ENCODE assay signal across 17 cellular contexts in the genomic region with DNA sequence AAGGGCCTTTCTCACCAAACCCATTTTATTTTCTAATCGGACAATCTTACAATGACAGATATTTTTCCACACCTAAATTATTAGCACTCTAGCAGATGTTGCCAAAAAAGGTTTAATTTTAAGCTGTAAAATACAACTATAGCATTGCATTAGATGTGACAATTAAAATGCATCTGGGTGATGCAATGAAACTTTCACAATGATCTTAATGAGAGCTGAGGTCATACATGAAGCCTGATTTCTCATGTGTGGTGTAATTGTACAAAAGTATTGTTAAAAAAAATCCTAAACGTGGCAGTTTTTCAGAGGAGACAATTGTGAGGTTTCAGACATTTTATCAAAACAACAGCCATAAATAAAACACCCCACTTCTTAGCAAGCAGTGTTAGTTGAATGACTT.
DNase-seq lines count a peak whose midpoint lies in the region; ATAC-seq and TF ChIP-seq lines count a peak whose summit lies in the region.
"Had no signal": no experiment of that assay in that cellular context is flagged by ENCODE, and none has a peak within 500 bp of the region (broad histone marks: within the 10 kb centered on the region; RNA-seq: fewer than 3 reads in every experiment).

No MANE protein-coding gene starts in this region.

- intact Hi-C loops in cardiac septum (cut with DNase I), result no loop called here

- no peak for ATAC-seq in activated T-cell treated with anti-CD3 and anti-CD28 coated beads, Interleukin-2, amount 50 U/mL, for 4 hours
- ATAC-seq in RWPE2 (ENCODE audit: low read depth) (no peak), HG03565 (IDR thresholded peaks at IDR 0.05; ENCODE audit: unreplicated experiment) (no peak), GM19324 (IDR thresholded peaks at IDR 0.05; ENCODE audit: low FRiP score, unreplicated experiment) (no peak)
- ATAC-seq: activated CD8-positive, alpha-beta memory T cell treated with anti-CD3 and anti-CD28 coated beads, Interleukin-2, amount 10 ng/mL, durations not matched to agents 7 days and 5 days had no signal

- H3K79me2 ChIP-seq in smooth muscle cell (ENCODE audit: low read depth), result no peaks in the 10 kb centered on the region

- H4K20me1 ChIP-seq in smooth muscle cell (ENCODE audit: low read depth), result no peaks in the 10 kb centered on the region

- TF ChIP-seq CTCF in RWPE2 (IDR thresholded peaks at IDR 0.05; ENCODE audit: poor library complexity, severe bottlenecking) (no peak), fibroblast of mammary gland (conservative IDR thresholded peaks at IDR 0.05; ENCODE audit: control insufficient read depth, insufficient read depth, low read depth, low read length) (no peak), smooth muscle cell (IDR thresholded peaks at IDR 0.05; ENCODE audit: borderline replicate concordance, insufficient read depth, poor library complexity, severe bottlenecking) (no peak)

- H3F3A ChIP-seq in smooth muscle cell (ENCODE audit: low read depth), result peaks cover 13% of the 10 kb centered on the region

- DNase-seq in activated T-cell treated with anti-CD3 and anti-CD28 coated beads, Interleukin-2, amount 50 U/mL, for 24 hours, result no peak
- no peak for DNase-seq in activated T-cell treated with anti-CD3 and anti-CD28 coated beads, Interleukin-2, amount 50 U/mL, for 4 hours
- DNase-seq in RWPE2 (ENCODE audit: low spot score), result no peak
- DNase-seq in fibroblast of mammary gland (ENCODE audit: low read depth), result peak; percentile 82
- no peak for DNase-seq in smooth muscle cell (lab: John Stamatoyannopoulos, UW; ENCODE audit: unreplicated experiment)
- no peak for DNase-seq in cardiac septum (ENCODE audit: low spot score)
- DNase-seq: activated CD4-positive, CD25-positive, alpha-beta regulatory T cell; activated CD8-positive, alpha-beta memory T cell treated with anti-CD3 and anti-CD28 coated beads, Interleukin-2, amount 10 ng/mL, durations not matched to agents 7 days and 5 days; activated gamma-delta T cell; COR-L47; dermis blood vessel endothelial cell; retina; SIG-M5; stomach had no signal

- peak overlapping the region; percentile 66 for H3K27ac Mint-ChIP-seq in activated T-cell treated with anti-CD3 and anti-CD28 coated beads, Interleukin-2, amount 50 U/mL, for 24 hours
- H3K27ac Mint-ChIP-seq: activated CD8-positive, alpha-beta memory T cell treated with anti-CD3 and anti-CD28 coated beads, Interleukin-2, amount 10 ng/mL, durations not matched to agents 7 days and 5 days had no signal

- H3K4me3 Mint-ChIP-seq in activated T-cell treated with anti-CD3 and anti-CD28 coated beads, Interleukin-2, amount 50 U/mL, for 24 hours, result no peak overlapping the region
- no peak overlapping the region for H3K4me3 Mint-ChIP-seq in activated T-cell treated with anti-CD3 and anti-CD28 coated beads, Interleukin-2, amount 50 U/mL, for 4 hours
- H3K4me3 Mint-ChIP-seq: activated CD8-positive, alpha-beta memory T cell treated with anti-CD3 and anti-CD28 coated beads, Interleukin-2, amount 10 ng/mL, durations not matched to agents 7 days and 5 days; neural crest cell had no signal

- H3K9me3 Mint-ChIP-seq in activated T-cell treated with anti-CD3 and anti-CD28 coated beads, Interleukin-2, amount 50 U/mL, for 24 hours, result peaks cover 5% of the 10 kb centered on the region
- H3K9me3 Mint-ChIP-seq in activated T-cell treated with anti-CD3 and anti-CD28 coated beads, Interleukin-2, amount 50 U/mL, for 4 hours, result peaks cover 7% of the 10 kb centered on the region

- H3K27ac ChIP-seq in RWPE2 (ENCODE audit: poor library complexity, severe bottlenecking) (peak overlapping the region; percentile 75), smooth muscle cell (ENCODE audit: low read depth) (peak overlapping the region; percentile 92)
- H3K27ac ChIP-seq: stomach had no signal

- H3K4me1 ChIP-seq in RWPE2 (ENCODE audit: insufficient read depth, poor library complexity, severe bottlenecking) (peaks cover 27% of the 10 kb centered on the region), smooth muscle cell (ENCODE audit: low read depth) (peaks cover under 1% of the 10 kb centered on the region)

- no peak overlapping the region for H2AFZ ChIP-seq in smooth muscle cell (ENCODE audit: low read depth)

- H3K36me3 ChIP-seq in RWPE2 (ENCODE audit: low read depth) (no peaks in the 10 kb centered on the region), smooth muscle cell (ENCODE audit: low read depth) (no peaks in the 10 kb centered on the region)
- H3K36me3 ChIP-seq: stomach had no signal

- H3K36me3 Mint-ChIP-seq in activated T-cell treated with anti-CD3 and anti-CD28 coated beads, Interleukin-2, amount 50 U/mL, for 24 hours (ENCODE audit: low read depth), result no peaks in the 10 kb centered on the region
- no peaks in the 10 kb centered on the region for H3K36me3 Mint-ChIP-seq in activated T-cell treated with anti-CD3 and anti-CD28 coated beads, Interleukin-2, amount 50 U/mL, for 4 hours (ENCODE audit: insufficient read depth)
- H3K36me3 Mint-ChIP-seq: activated CD8-positive, alpha-beta memory T cell treated with anti-CD3 and anti-CD28 coated beads, Interleukin-2, amount 10 ng/mL, durations not matched to agents 7 days and 5 days had no signal

- H3K4me3 ChIP-seq in RWPE2 (ENCODE audit: severe bottlenecking), result no peak overlapping the region
- H3K4me3 ChIP-seq in fibroblast of mammary gland (ENCODE audit: control insufficient read depth, low read depth, low read length), result no peak overlapping the region
- no peak overlapping the region for H3K4me3 ChIP-seq in smooth muscle cell
- H3K4me3 ChIP-seq: stomach had no signal

- peak overlapping the region; percentile 63 for H3K4me2 ChIP-seq in smooth muscle cell

- H3K4me1 Mint-ChIP-seq in activated T-cell treated with anti-CD3 and anti-CD28 coated beads, Interleukin-2, amount 50 U/mL, for 24 hours (ENCODE audit: low read depth), result peaks cover 7% of the 10 kb centered on the region
- H3K4me1 Mint-ChIP-seq in activated T-cell treated with anti-CD3 and anti-CD28 coated beads, Interleukin-2, amount 50 U/mL, for 4 hours (ENCODE audit: low read depth), result no peaks in the 10 kb centered on the region
- H3K4me1 Mint-ChIP-seq: activated CD8-positive, alpha-beta memory T cell treated with anti-CD3 and anti-CD28 coated beads, Interleukin-2, amount 10 ng/mL, durations not matched to agents 7 days and 5 days had no signal

- H3K9me3 ChIP-seq in RWPE2 (ENCODE audit: severe bottlenecking), result no peaks in the 10 kb centered on the region
- H3K9me3 ChIP-seq in smooth muscle cell (replicated peaks; ENCODE audit: low read depth), result no peaks in the 10 kb centered on the region
- H3K9me3 ChIP-seq: stomach had no signal

- H3K9ac ChIP-seq in smooth muscle cell (ENCODE audit: low read depth), result peak overlapping the region; percentile 76

- no peaks in the 10 kb centered on the region for H3K27me3 ChIP-seq in RWPE2 (ENCODE audit: insufficient read depth, poor library complexity, severe bottlenecking)
- H3K27me3 ChIP-seq in smooth muscle cell (ENCODE audit: low read depth), result no peaks in the 10 kb centered on the region
- H3K27me3 ChIP-seq: stomach had no signal

- 63% methylated on average over 2 of the region's 2 CpGs for WGBS in smooth muscle cell (ENCODE audit: low lambda C conversion rate)

- H3K27me3 Mint-ChIP-seq in activated T-cell treated with anti-CD3 and anti-CD28 coated beads, Interleukin-2, amount 50 U/mL, for 24 hours, result no peaks in the 10 kb centered on the region
- no peaks in the 10 kb centered on the region for H3K27me3 Mint-ChIP-seq in activated T-cell treated with anti-CD3 and anti-CD28 coated beads, Interleukin-2, amount 50 U/mL, for 4 hours (ENCODE audit: low read depth)
- H3K27me3 Mint-ChIP-seq: activated CD8-positive, alpha-beta memory T cell treated with anti-CD3 and anti-CD28 coated beads, Interleukin-2, amount 10 ng/mL, durations not matched to agents 7 days and 5 days had no signal
